Comparison of ENCODE assay signal across 1 cellular context in the genomic region with DNA sequence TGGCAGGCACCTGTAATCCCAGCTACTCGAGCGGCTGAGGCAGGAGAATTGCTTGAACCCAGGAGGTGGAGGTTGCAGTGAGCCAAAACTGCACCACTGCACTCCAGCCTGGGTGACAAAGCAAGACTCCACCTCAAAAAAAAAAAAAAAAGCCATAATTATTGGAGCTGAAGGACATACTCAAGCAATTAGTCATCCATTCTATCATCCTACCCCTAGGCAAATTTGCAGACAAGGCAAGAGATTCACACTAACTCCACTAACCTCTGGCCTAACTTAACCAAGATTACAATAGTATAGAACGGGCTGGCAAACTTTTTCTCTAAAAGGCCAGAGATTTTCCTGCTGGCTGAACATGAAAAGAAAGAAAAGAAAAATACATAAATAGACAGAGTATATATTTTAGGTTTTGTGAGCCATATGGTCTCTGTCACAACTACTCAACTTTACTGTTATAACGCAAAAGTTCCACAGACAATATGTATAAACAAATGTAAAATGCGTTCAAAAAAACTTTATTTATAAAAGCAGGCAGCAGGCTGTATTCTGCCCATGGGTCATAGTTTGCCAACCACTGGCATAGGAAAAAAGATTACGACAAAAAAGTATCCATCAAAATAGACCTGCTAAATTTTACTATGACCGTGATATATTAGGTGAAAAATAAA.
A peak's percentile ranks its signal among the peaks of the same experiment; 100 is the strongest.
TF ChIP-seq lines count a peak whose summit lies in the region.

No MANE protein-coding gene starts in this region.

TF ChIP-seq in K562, 482 proteins besides CTCF, POLR2A, EP300 and RAD21 (continued from another document):
- TF ChIP-seq FOSL1 (tag; conservative IDR thresholded peaks at IDR 0.05) (peak; percentile 34; the same call in 1 of the 2 replicates), ZZZ3 (IDR thresholded peaks at IDR 0.05) (no peak), MAFK (IDR thresholded peaks at IDR 0.05; ENCODE audit: low read length) (no peak), ZNF384 (IDR thresholded peaks at IDR 0.05; ENCODE audit: low read depth, low read length) (0 out of 2 replicates have a peak, but pooled peaks have one; percentile 22), JUND (IDR thresholded peaks at IDR 0.05; ENCODE audit: borderline replicate concordance, low read depth, low read length) (peak; percentile 25; the same call in 1 of the 2 replicates), JUND (tag; IDR thresholded peaks at IDR 0.05; ENCODE audit: borderline replicate concordance, low read depth, low read length) (no peak)
- TF ChIP-seq, protein P1, sequence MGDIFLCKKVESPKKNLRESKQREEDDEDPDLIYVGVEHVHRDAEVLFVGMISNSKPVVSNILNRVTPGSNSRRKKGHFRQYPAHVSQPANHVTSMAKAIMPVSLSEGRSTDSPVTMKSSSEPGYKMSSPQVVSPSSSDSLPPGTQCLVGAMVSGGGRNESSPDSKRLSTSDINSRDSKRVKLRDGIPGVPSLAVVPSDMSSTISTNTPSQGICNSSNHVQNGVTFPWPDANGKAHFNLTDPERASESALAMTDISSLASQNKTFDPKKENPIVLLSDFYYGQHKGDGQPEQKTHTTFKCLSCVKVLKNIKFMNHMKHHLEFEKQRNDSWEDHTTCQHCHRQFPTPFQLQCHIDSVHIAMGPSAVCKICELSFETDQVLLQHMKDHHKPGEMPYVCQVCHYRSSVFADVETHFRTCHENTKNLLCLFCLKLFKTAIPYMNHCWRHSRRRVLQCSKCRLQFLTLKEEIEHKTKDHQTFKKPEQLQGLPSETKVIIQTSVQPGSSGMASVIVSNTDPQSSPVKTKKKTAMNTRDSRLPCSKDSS (IDR thresholded peaks at IDR 0.05; ENCODE audit: low read depth, partially characterized antibody) = no peak
- TF ChIP-seq, protein P2, sequence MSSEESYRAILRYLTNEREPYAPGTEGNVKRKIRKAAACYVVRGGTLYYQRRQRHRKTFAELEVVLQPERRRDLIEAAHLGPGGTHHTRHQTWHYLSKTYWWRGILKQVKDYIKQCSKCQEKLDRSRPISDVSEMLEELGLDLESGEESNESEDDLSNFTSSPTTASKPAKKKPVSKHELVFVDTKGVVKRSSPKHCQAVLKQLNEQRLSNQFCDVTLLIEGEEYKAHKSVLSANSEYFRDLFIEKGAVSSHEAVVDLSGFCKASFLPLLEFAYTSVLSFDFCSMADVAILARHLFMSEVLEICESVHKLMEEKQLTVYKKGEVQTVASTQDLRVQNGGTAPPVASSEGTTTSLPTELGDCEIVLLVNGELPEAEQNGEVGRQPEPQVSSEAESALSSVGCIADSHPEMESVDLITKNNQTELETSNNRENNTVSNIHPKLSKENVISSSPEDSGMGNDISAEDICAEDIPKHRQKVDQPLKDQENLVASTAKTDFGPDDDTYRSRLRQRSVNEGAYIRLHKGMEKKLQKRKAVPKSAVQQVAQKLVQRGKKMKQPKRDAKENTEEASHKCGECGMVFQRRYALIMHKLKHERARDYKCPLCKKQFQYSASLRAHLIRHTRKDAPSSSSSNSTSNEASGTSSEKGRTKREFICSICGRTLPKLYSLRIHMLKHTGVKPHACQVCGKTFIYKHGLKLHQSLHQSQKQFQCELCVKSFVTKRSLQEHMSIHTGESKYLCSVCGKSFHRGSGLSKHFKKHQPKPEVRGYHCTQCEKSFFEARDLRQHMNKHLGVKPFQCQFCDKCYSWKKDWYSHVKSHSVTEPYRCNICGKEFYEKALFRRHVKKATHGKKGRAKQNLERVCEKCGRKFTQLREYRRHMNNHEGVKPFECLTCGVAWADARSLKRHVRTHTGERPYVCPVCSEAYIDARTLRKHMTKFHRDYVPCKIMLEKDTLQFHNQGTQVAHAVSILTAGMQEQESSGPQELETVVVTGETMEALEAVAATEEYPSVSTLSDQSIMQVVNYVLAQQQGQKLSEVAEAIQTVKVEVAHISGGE (CRISPR knock-in tag; IDR thresholded peaks at IDR 0.05) = peak in 1 of 3 experiments; percentile 83; a peak in 2 of 6 replicates
- TF ChIP-seq, protein P3, sequence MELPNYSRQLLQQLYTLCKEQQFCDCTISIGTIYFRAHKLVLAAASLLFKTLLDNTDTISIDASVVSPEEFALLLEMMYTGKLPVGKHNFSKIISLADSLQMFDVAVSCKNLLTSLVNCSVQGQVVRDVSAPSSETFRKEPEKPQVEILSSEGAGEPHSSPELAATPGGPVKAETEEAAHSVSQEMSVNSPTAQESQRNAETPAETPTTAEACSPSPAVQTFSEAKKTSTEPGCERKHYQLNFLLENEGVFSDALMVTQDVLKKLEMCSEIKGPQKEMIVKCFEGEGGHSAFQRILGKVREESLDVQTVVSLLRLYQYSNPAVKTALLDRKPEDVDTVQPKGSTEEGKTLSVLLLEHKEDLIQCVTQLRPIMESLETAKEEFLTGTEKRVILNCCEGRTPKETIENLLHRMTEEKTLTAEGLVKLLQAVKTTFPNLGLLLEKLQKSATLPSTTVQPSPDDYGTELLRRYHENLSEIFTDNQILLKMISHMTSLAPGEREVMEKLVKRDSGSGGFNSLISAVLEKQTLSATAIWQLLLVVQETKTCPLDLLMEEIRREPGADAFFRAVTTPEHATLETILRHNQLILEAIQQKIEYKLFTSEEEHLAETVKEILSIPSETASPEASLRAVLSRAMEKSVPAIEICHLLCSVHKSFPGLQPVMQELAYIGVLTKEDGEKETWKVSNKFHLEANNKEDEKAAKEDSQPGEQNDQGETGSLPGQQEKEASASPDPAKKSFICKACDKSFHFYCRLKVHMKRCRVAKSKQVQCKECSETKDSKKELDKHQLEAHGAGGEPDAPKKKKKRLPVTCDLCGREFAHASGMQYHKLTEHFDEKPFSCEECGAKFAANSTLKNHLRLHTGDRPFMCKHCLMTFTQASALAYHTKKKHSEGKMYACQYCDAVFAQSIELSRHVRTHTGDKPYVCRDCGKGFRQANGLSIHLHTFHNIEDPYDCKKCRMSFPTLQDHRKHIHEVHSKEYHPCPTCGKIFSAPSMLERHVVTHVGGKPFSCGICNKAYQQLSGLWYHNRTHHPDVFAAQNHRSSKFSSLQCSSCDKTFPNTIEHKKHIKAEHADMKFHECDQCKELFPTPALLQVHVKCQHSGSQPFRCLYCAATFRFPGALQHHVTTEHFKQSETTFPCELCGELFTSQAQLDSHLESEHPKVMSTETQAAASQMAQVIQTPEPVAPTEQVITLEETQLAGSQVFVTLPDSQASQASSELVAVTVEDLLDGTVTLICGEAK (IDR thresholded peaks at IDR 0.05) = peak; percentile 85
- TF ChIP-seq, protein P3 (CRISPR knock-in tag; IDR thresholded peaks at IDR 0.05) = no peak
TF ChIP-seq in K562: peak in this region for 8.
